In genomic region chr19:23203841-23204344, GRCh38 we compare ENCODE assay signal across 12 cellular contexts. TPM values are rescaled to one million over a fixed set of nuclear protein-coding genes. Genes with fewer than 3 reads are reported as not detected.
DNase-seq lines count a peak whose midpoint lies in the region; ATAC-seq and TF ChIP-seq lines count a peak whose summit lies in the region.
"Had no signal": no experiment of that assay in that cellular context is flagged by ENCODE, and none has a peak within 500 bp of the region (broad histone marks: within the 10 kb centered on the region; RNA-seq: fewer than 3 reads in every experiment).

No MANE protein-coding gene starts in this region.

- H3K4me1 ChIP-seq in skeletal muscle satellite cell (ENCODE audit: control insufficient read depth, insufficient read depth, low read length) = no peaks in the 10 kb centered on the region

- no peaks in the 10 kb centered on the region for H3K36me3 ChIP-seq in H7 (replicated peaks; ENCODE audit: control insufficient read depth, insufficient read depth, low read length)
- H3K36me3 ChIP-seq in skeletal muscle satellite cell (ENCODE audit: insufficient read depth, low read length) = no peaks in the 10 kb centered on the region

- ATAC-seq in GM21526 (IDR thresholded peaks at IDR 0.05; ENCODE audit: low FRiP score, unreplicated experiment) = no peak
- ATAC-seq: activated naive CD8-positive, alpha-beta T cell treated with anti-CD3 and anti-CD28 coated beads, Interleukin-2, amount 50 U/mL, for 24 hours; naive thymus-derived CD8-positive, alpha-beta T cell had no signal

- TF ChIP-seq CTCF in choroid plexus epithelial cell (conservative IDR thresholded peaks at IDR 0.05; ENCODE audit: low read depth, low read length) = no peak

- H3K9me3 ChIP-seq in skeletal muscle satellite cell (replicated peaks; ENCODE audit: low read length) = no peaks in the 10 kb centered on the region

- DNase-seq in H7 (peak; percentile 36), choroid plexus epithelial cell (ENCODE audit: low read depth) (peak; percentile 16), iPS-NIHi7 (ENCODE audit: extremely low spot score) (peak; percentile 18), NCI-H2107 (lab: John Stamatoyannopoulos, UW) (no peak), dermis blood vessel endothelial cell (no peak)
- no peak for DNase-seq in stimulated activated CD4-positive, alpha-beta T cell treated with anti-CD3 and anti-CD28 coated beads, Interleukin-4, amount 100 ng/mL, for 4 hours
- DNase-seq: activated CD8-positive, alpha-beta memory T cell treated with anti-CD3 and anti-CD28 coated beads, Interleukin-2, amount 50 U/mL, for 48 hours; activated naive CD8-positive, alpha-beta T cell treated with anti-CD3 and anti-CD28 coated beads, Interleukin-2, amount 50 U/mL, for 24 hours; CD8-positive, alpha-beta memory T cell; naive thymus-derived CD8-positive, alpha-beta T cell had no signal

- peak overlapping the region; percentile 26 for H3K9ac ChIP-seq in skeletal muscle satellite cell (ENCODE audit: low read depth, low read length)

- H3K4me3 ChIP-seq in H7 (ENCODE audit: insufficient read depth, low read depth, low read length) (no peak overlapping the region), choroid plexus epithelial cell (ENCODE audit: low read depth, low read length) (peak overlapping the region; percentile 50), skeletal muscle satellite cell (ENCODE audit: low read length) (peak overlapping the region; percentile 52)

- peak overlapping the region; percentile 64 for H3K4me2 ChIP-seq in skeletal muscle satellite cell (ENCODE audit: low read length)

- H3K27me3 ChIP-seq in H7 (ENCODE audit: control insufficient read depth, insufficient read depth, low read length) = no peaks in the 10 kb centered on the region
- H3K27me3 ChIP-seq in skeletal muscle satellite cell (ENCODE audit: control insufficient read depth, insufficient read depth, low read length) = no peaks in the 10 kb centered on the region

RNA-seq across cellular contexts. Expression of gene ZNF724, which starts 46.3 kb away (rescaled TPM):
- 34.8 and 46.8 TPM in 2 replicates for total RNA-seq in H7 (2014; rRNA removed; shearing (Covaris generic))
- 9.4 and 12.9 TPM in 2 replicates for total RNA-seq in skeletal muscle satellite cell (2012; rRNA removed)
- total RNA-seq in dermis blood vessel endothelial cell = 5.6 and 8.7 TPM in 2 replicates

Comparison
In these comparisons a context has a peak if more than half of its experiments do, and no peak if none do; other contexts are left out.
1. DNase-seq: peak in H7 (single experiment), choroid plexus epithelial cell (single experiment) and iPS-NIHi7 (single experiment); none in stimulated activated CD4-positive, alpha-beta T cell treated with anti-CD3 and anti-CD28 coated beads, Interleukin-4, amount 100 ng/mL, for 4 hours (0 of 2), NCI-H2107 (single experiment) and dermis blood vessel endothelial cell (single experiment).